In the genomic region with DNA sequence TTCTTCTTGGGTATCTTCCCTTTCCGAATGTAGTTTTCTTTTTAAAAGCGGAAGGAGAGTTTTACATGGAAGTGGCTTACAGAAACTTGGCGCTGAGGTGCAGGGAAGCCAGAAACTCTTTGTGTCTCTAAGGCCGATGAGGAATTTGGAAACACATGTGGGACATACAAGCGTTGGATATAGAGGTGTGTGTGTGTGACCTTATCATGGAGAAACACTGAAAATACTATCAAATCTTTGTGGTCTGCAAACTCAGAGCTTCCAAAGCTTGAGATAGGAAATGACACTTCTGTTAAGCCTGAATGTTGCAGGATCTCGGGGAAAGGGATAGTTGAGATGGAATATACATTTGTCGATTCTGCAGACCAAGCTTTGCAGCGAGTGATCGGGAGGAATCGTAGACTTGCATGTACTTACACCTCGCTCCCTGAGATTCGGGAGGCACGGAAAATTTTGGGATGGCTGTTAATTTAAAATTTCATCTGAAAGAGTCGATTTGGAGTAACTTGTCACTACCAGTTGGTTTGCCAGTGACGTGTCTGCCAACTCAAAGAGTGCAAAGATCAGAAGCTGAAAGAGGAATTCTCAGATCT, we compare ENCODE assay signal across 8 cellular contexts. TPM values are rescaled to one million over a fixed set of nuclear protein-coding genes. Genes with fewer than 3 reads are reported as not detected.
DNase-seq lines count a peak whose midpoint lies in the region; ATAC-seq, FAIRE-seq and TF ChIP-seq lines count a peak whose summit lies in the region.

No MANE protein-coding gene starts in this region.

- peak overlapping the region; percentile 78 to 94 (median 89) for H3K27ac ChIP-seq in pancreas

- H3K4me3 Mint-ChIP-seq in activated CD4-positive, alpha-beta T cell treated with anti-CD3 and anti-CD28 coated beads, Interleukin-2, amount 10 ng/mL, durations not matched to agents 24 days and 14 days = peak overlapping the region; percentile 89

- peaks cover 0 to 18% (median 5%) of the 10 kb centered on the region in 3 donors for H3K4me1 ChIP-seq in pancreas

- 1% methylated on average over 15 of the region's 15 CpGs for WGBS in pancreas, 2 donors

- H3K4me3 ChIP-seq in foreskin fibroblast (ENCODE audit: low read depth in 1 of 2, low read length in 2 of 2) (peak overlapping the region; percentile 72 to 78), pancreas (peak overlapping the region; percentile 75 to 90 (median 80))

- H3K27ac Mint-ChIP-seq in activated CD4-positive, alpha-beta T cell treated with anti-CD3 and anti-CD28 coated beads, Interleukin-2, amount 10 ng/mL, durations not matched to agents 24 days and 14 days = peak overlapping the region; percentile 94

- TF ChIP-seq CTCF in foreskin fibroblast (IDR thresholded peaks at IDR 0.05; ENCODE audit: low read depth, low read length) (no peak), pancreas (IDR thresholded peaks at IDR 0.05) (no peak)

- DNase-seq in DMS 273 (lab: John Stamatoyannopoulos, UW; ENCODE audit: unreplicated experiment) = peak; percentile 66
- DNase-seq in DMS 273 treated with DMSO at 0.1 percent for 48 hours (lab: John Stamatoyannopoulos, UW) = no peak
- DNase-seq in KG1 (lab: John Stamatoyannopoulos, UW) = peak; percentile 30
- DNase-seq in activated CD4-positive, alpha-beta T cell treated with anti-CD3 and anti-CD28 coated beads, Interleukin-2, amount 10 ng/mL, durations not matched to agents 24 days and 14 days = peak; percentile 66
- DNase-seq in foreskin fibroblast = peak in 1 of 2 donors; percentile 54
- DNase-seq in pancreas = peak in 1 of 6 donors; percentile 22
- DNase-seq in germinal center (ENCODE audit: low spot score) = no peak

- H3K9me3 ChIP-seq in pancreas = no peaks in the 10 kb centered on the region

- ATAC-seq in pancreas = peak in 3 of 4 donors; percentile 4 to 10 (median 8)
- no peak for ATAC-seq in HG02588 (IDR thresholded peaks at IDR 0.05; ENCODE audit: unreplicated experiment)

- intact Hi-C loops in activated CD4-positive, alpha-beta T cell treated with anti-CD3 and anti-CD28 coated beads, Interleukin-2, amount 10 ng/mL, durations not matched to agents 24 days and 14 days (cut with micrococcal nuclease) = loop anchor here (1.0 to 5.0 kb wide), 9 partner anchors 13 to 362 kb away; a partner anchor contains a TSS
- intact Hi-C loops in pancreas (cut with DNase I) = no loop called here

- no peaks in the 10 kb centered on the region for H3K27me3 ChIP-seq in pancreas

- no peaks in the 10 kb centered on the region for H3K27me3 Mint-ChIP-seq in activated CD4-positive, alpha-beta T cell treated with anti-CD3 and anti-CD28 coated beads, Interleukin-2, amount 10 ng/mL, durations not matched to agents 24 days and 14 days

- H3K4me1 Mint-ChIP-seq in activated CD4-positive, alpha-beta T cell treated with anti-CD3 and anti-CD28 coated beads, Interleukin-2, amount 10 ng/mL, durations not matched to agents 24 days and 14 days = peaks cover 31% of the 10 kb centered on the region

- H3K9me3 Mint-ChIP-seq in activated CD4-positive, alpha-beta T cell treated with anti-CD3 and anti-CD28 coated beads, Interleukin-2, amount 10 ng/mL, durations not matched to agents 24 days and 14 days = no peaks in the 10 kb centered on the region

- no peak for FAIRE-seq in pancreas (lab: Jason Lieb, UNC)

- H3K36me3 ChIP-seq in pancreas = no peaks in the 10 kb centered on the region

- H3K36me3 Mint-ChIP-seq in activated CD4-positive, alpha-beta T cell treated with anti-CD3 and anti-CD28 coated beads, Interleukin-2, amount 10 ng/mL, durations not matched to agents 24 days and 14 days (ENCODE audit: low read depth) = peaks cover 4% of the 10 kb centered on the region

RNA-seq across cellular contexts. Expression of a gene that starts 1.0 kb away (rescaled TPM):
- total RNA-seq in activated CD4-positive, alpha-beta T cell treated with anti-CD3 and anti-CD28 coated beads, Interleukin-2, amount 10 ng/mL, durations not matched to agents 24 days and 14 days = 34.1 and 37.4 TPM in 2 replicates
- total RNA-seq in pancreas = 10 to 100 TPM in 3 of 6 donors, 1 to 10 TPM in 3; 8.4 to 23.4 (median 10.5) TPM
- polyA plus RNA-seq in pancreas = 10 to 100 TPM in 1 of 2 donors, 1 to 10 TPM in 1; 7.2 to 13.4 TPM

Comparison
In these comparisons a context has a peak if more than half of its experiments do, and no peak if none do; other contexts are left out.
1. DNase-seq: peak in DMS 273 (single experiment), KG1 (single experiment) and activated CD4-positive, alpha-beta T cell treated with anti-CD3 and anti-CD28 coated beads, Interleukin-2, amount 10 ng/mL, durations not matched to agents 24 days and 14 days (single experiment); none in DMS 273 treated with DMSO at 0.1 percent for 48 hours (single experiment) and germinal center (single experiment).